Comparison of ENCODE assay signal across 10 cellular contexts in genomic region chr10:129963076-129963830, GRCh38. TPM values are rescaled to one million over a fixed set of nuclear protein-coding genes. Genes with fewer than 3 reads are reported as not detected.
DNase-seq lines count a peak whose midpoint lies in the region; ATAC-seq and TF ChIP-seq lines count a peak whose summit lies in the region.
"Had no signal": no experiment of that assay in that cellular context is flagged by ENCODE, and none has a peak within 500 bp of the region (broad histone marks: within the 10 kb centered on the region; RNA-seq: fewer than 3 reads in every experiment).

No MANE protein-coding gene starts in this region.

- no peak; the same call in 2 of the 3 replicates for ATAC-seq in RWPE2 (ENCODE audit: low read depth)

- peaks cover 76% of the 10 kb centered on the region for H4K20me1 ChIP-seq in neural progenitor cell (ENCODE audit: low read depth)

- H3F3A ChIP-seq in neural progenitor cell (ENCODE audit: low read depth) = peaks cover 36% of the 10 kb centered on the region

- H3K4me1 ChIP-seq in RWPE2 (ENCODE audit: insufficient read depth, poor library complexity, severe bottlenecking) = no peaks in the 10 kb centered on the region
- peaks cover 25% of the 10 kb centered on the region for H3K4me1 ChIP-seq in neural progenitor cell

- H3K27me3 ChIP-seq in RWPE2 (ENCODE audit: insufficient read depth, poor library complexity, severe bottlenecking) = peaks cover 92% of the 10 kb centered on the region
- H3K27me3 ChIP-seq in neural progenitor cell = peaks cover 98% of the 10 kb centered on the region

- no peaks in the 10 kb centered on the region for H3K36me3 Mint-ChIP-seq in neural progenitor cell

- no peak overlapping the region for H3K27ac Mint-ChIP-seq in neural progenitor cell

- no peak overlapping the region for H3K27ac ChIP-seq in RWPE2 (ENCODE audit: poor library complexity, severe bottlenecking)
- H3K27ac ChIP-seq in neural progenitor cell = no peak overlapping the region

- DNase-seq in DMS79 (lab: John Stamatoyannopoulos, UW) (peak; percentile 7), RWPE2 (ENCODE audit: low spot score) (no peak), epithelial cell of esophagus (ENCODE audit: low read depth) (peak; percentile 24), neural progenitor cell (ENCODE audit: low spot score) (peak; percentile 78), NCI-H1105 treated with DMSO at 0.1 percent for 48 hours (lab: John Stamatoyannopoulos, UW) (no peak), D341Med (ENCODE audit: low spot score) (no peak), hypothalamus (lab: John Stamatoyannopoulos, UW) (no peak), mesenteric fat pad (ENCODE audit: low spot score) (no peak)

- TF ChIP-seq CTCF in RWPE2 (IDR thresholded peaks at IDR 0.05; ENCODE audit: poor library complexity, severe bottlenecking) = no peak
- TF ChIP-seq CTCF in epithelial cell of esophagus (IDR thresholded peaks at IDR 0.05; ENCODE audit: insufficient read depth, low read depth, low read length, missing control alignments) = no peak
- no peak for TF ChIP-seq CTCF in neural progenitor cell (IDR thresholded peaks at IDR 0.05)

- H2AFZ ChIP-seq in neural progenitor cell (replicated peaks) = peak overlapping the region; percentile 85

- no peaks in the 10 kb centered on the region for H3K9me3 Mint-ChIP-seq in neural progenitor cell

- H3K4me2 ChIP-seq in neural progenitor cell = peak overlapping the region; percentile 88

- no peak overlapping the region for H3K9ac ChIP-seq in neural progenitor cell

- H3K4me3 ChIP-seq in RWPE2 (ENCODE audit: severe bottlenecking) (peak overlapping the region; percentile 22), epithelial cell of esophagus (ENCODE audit: low read length) (peak overlapping the region; percentile 33), neural progenitor cell (peak overlapping the region; percentile 51)
- H3K4me3 ChIP-seq: K562 had no signal

- H3K4me1 Mint-ChIP-seq in neural progenitor cell = peaks cover 35% of the 10 kb centered on the region

- H3K36me3 ChIP-seq in RWPE2 (ENCODE audit: low read depth) = no peaks in the 10 kb centered on the region
- no peaks in the 10 kb centered on the region for H3K36me3 ChIP-seq in neural progenitor cell

- H3K79me2 ChIP-seq in neural progenitor cell (ENCODE audit: low read depth) = no peaks in the 10 kb centered on the region

- no peaks in the 10 kb centered on the region for H3K9me3 ChIP-seq in RWPE2 (ENCODE audit: severe bottlenecking)
- no peaks in the 10 kb centered on the region for H3K9me3 ChIP-seq in neural progenitor cell (ENCODE audit: low read depth)

- H3K4me3 Mint-ChIP-seq in neural progenitor cell = peak overlapping the region; percentile 83

- H3K27me3 Mint-ChIP-seq in neural progenitor cell (ENCODE audit: insufficient read depth, low read depth) = peaks cover 61% of the 10 kb centered on the region

RNA-seq across cellular contexts. Expression of gene EBF3, which starts 0.8 kb away (rescaled TPM):
- total RNA-seq in neural progenitor cell (ENCODE audit: low replicate concordance) (0.15 and 0.40 TPM in 2 replicates), mesenteric fat pad (28.6 TPM)
- total RNA-seq: K562, mononuclear cell had no signal

Comparison
In these comparisons a context has a peak if more than half of its experiments do, and no peak if none do; other contexts are left out.
1. DNase-seq: peak in DMS79 (single experiment), epithelial cell of esophagus (single experiment) and neural progenitor cell (single experiment); none in RWPE2 (single experiment), NCI-H1105 treated with DMSO at 0.1 percent for 48 hours (single experiment), D341Med (single experiment), hypothalamus (0 of 51) and mesenteric fat pad (single experiment).
2. RNA of gene EBF3, which starts 0.8 kb away (total RNA-seq): 28.6 TPM in mesenteric fat pad (single experiment); 0.15 to 0.40 TPM in neural progenitor cell; every median in the first group is over 10 times any median in the second.
3. Peak in every context shown above with its lines, with median percentiles within 50 percentile points of each other: H3K4me3 ChIP-seq.